18 cellular contexts compared by ENCODE assay signal in genomic region chr10:59513558-59513957, GRCh38.
"Had no signal": no experiment of that assay in that cellular context is flagged by ENCODE, and none has a peak within 500 bp of the region (broad histone marks: within the 10 kb centered on the region; RNA-seq: fewer than 3 reads in every experiment).

No MANE protein-coding gene starts in this region.

- H3K9me3 ChIP-seq: lower lobe of right lung, tibial nerve, uterus had no signal

- H3K36me3 ChIP-seq: lower lobe of right lung, tibial nerve, uterus had no signal

- H3K4me3 ChIP-seq: hepatocyte, lower lobe of right lung, tibial nerve, uterus had no signal

- H3K27ac ChIP-seq: hepatocyte, lower lobe of right lung, tibial nerve, uterus had no signal

- DNase-seq: activated CD4-positive, alpha-beta memory T cell treated with anti-CD3 and anti-CD28 coated beads, Interleukin-2, amount 10 ng/mL, durations not matched to agents 7 days and 5 days; activated CD4-positive, alpha-beta T cell treated with anti-CD3 and anti-CD28 coated beads for 36 hours; activated CD8-positive, alpha-beta memory T cell treated with anti-CD3 and anti-CD28 coated beads, Interleukin-2, amount 10 ng/mL, durations not matched to agents 7 days and 5 days; activated naive CD4-positive, alpha-beta T cell treated with Interleukin-2 at 50 U/mL for 16 hours; activated naive CD8-positive, alpha-beta T cell treated with anti-CD3 and anti-CD28 coated beads, Interleukin-2, amount 10 ng/mL, durations not matched to agents 7 days and 5 days; activated T-cell treated with anti-CD3 and anti-CD28 coated beads, Interleukin-2, amount 50 U/mL, for 1 hour; cerebellar nuclear complex; cortex of kidney; effector CD4-positive, alpha-beta T cell; islet precursor cell; left colon; lower lobe of right lung; nucleus accumbens; stimulated activated naive B cell treated with anti-CD40 and anti-IgM and Interleukin-4, amounts not matched to agents 10 μg/mL and 1 μg/mL and 100 μg/mL, for 72 hours; uterus had no signal

- H3K27me3 ChIP-seq: hepatocyte, tibial nerve, uterus had no signal

- H3K4me1 ChIP-seq: uterus had no signal

- ATAC-seq: activated CD4-positive, alpha-beta T cell treated with anti-CD3 and anti-CD28 coated beads for 36 hours; activated CD8-positive, alpha-beta memory T cell treated with anti-CD3 and anti-CD28 coated beads, Interleukin-2, amount 10 ng/mL, durations not matched to agents 7 days and 5 days; left colon; lower lobe of right lung; natural killer cell treated with Interleukin-12 subunit alpha and Interleukin-12 subunit beta and Interleukin-15 and Interleukin-18, amount 100 ng/mL, for 72 hours; stimulated activated naive B cell treated with anti-CD40 and anti-IgM and Interleukin-4, amounts not matched to agents 10 μg/mL and 1 μg/mL and 100 μg/mL, for 72 hours had no signal
